Comparison of ENCODE assay signal across 1 cellular context in the genomic region with DNA sequence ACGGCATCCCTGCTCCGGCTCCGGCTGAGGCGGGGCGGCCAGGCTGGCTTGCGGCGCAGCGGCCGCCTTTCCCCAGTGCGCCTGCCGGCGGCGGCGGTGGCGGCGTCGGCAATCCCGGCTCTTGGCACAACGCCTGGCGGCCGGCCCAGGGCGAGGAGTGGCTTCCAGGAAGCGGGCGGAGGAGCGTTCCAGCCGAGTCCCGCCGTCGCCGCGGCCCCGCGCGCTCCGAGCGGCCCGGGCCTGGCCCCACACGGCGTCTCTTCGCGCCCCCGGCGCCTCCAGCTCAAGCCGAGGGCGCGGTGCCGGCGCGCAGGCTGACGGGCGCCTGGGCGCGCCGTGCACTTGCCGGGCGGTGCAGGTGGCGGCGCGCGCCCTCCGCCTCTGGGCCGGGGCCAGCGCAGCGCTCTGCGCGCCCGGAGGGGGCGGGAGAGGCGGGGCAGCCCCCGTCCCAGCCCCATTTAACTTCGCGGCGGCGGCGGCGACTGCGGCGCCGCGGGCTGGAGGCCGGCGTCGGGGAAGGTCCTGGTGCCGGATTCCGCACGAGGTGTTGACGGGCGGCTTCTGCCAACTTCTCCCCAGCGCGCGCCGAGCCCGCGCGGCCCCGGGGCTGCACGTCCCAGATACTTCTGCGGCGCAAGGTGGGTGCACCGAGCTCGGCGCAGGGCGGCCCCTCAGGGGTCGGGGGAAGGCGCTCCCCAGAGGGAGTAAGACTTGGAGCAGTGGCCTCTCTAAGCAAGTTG.
TF ChIP-seq lines count a peak whose summit lies in the region.

A gene with protein sequence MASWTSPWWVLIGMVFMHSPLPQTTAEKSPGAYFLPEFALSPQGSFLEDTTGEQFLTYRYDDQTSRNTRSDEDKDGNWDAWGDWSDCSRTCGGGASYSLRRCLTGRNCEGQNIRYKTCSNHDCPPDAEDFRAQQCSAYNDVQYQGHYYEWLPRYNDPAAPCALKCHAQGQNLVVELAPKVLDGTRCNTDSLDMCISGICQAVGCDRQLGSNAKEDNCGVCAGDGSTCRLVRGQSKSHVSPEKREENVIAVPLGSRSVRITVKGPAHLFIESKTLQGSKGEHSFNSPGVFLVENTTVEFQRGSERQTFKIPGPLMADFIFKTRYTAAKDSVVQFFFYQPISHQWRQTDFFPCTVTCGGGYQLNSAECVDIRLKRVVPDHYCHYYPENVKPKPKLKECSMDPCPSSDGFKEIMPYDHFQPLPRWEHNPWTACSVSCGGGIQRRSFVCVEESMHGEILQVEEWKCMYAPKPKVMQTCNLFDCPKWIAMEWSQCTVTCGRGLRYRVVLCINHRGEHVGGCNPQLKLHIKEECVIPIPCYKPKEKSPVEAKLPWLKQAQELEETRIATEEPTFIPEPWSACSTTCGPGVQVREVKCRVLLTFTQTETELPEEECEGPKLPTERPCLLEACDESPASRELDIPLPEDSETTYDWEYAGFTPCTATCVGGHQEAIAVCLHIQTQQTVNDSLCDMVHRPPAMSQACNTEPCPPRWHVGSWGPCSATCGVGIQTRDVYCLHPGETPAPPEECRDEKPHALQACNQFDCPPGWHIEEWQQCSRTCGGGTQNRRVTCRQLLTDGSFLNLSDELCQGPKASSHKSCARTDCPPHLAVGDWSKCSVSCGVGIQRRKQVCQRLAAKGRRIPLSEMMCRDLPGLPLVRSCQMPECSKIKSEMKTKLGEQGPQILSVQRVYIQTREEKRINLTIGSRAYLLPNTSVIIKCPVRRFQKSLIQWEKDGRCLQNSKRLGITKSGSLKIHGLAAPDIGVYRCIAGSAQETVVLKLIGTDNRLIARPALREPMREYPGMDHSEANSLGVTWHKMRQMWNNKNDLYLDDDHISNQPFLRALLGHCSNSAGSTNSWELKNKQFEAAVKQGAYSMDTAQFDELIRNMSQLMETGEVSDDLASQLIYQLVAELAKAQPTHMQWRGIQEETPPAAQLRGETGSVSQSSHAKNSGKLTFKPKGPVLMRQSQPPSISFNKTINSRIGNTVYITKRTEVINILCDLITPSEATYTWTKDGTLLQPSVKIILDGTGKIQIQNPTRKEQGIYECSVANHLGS (N-terminal part only) (plus strand): TSS at position 485 of the 740 bp plus-strand sequence. CDS start 1,639 bp downstream, outside the sequence.

TF ChIP-seq in GM23338, 12 proteins besides CTCF, POLR2A, EP300 and RAD21:
- TF ChIP-seq POLR2AphosphoS5 (IDR thresholded peaks at IDR 0.05; ENCODE audit: low read depth): 0 out of 2 replicates have a peak, but pooled peaks have one; percentile 16
- TF ChIP-seq NANOG (IDR thresholded peaks at IDR 0.05; ENCODE audit: borderline replicate concordance): no peak
